30 cellular contexts compared by ENCODE assay signal in the genomic region with DNA sequence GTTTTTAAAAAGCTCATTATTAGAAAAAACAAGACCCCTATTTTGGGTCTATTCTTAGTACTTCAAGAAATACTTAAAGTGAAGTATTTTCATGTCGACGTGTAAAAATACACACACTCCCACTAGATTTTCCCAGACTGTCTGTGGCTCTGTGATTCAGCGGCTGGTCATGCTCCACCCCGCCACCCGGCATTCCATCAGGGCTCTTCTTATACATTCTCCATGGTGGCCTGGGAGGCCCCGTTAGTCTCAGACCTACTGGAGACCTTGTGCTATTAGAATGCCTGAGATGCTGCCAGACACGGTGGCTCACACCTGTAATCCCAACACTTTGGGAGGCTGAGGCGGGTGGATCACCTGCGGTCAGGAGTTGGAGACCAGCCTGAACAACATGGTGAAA. TPM values are rescaled to one million over a fixed set of nuclear protein-coding genes. Genes with fewer than 3 reads are reported as not detected.
DNase-seq lines count a peak whose midpoint lies in the region; ATAC-seq, FAIRE-seq and TF ChIP-seq lines count a peak whose summit lies in the region.
"Had no signal": no experiment of that assay in that cellular context is flagged by ENCODE, and none has a peak within 500 bp of the region (broad histone marks: within the 10 kb centered on the region; RNA-seq: fewer than 3 reads in every experiment).

No MANE protein-coding gene starts in this region.

- H3K4me1 ChIP-seq in astrocyte (ENCODE audit: insufficient read depth, low read length) = peaks cover 10% of the 10 kb centered on the region
- H3K4me1 ChIP-seq: colonic mucosa, heart left ventricle, SJCRH30, vagina had no signal

- H4K20me1 ChIP-seq in astrocyte (ENCODE audit: insufficient read depth, low read length) = no peaks in the 10 kb centered on the region

- H3K4me3 ChIP-seq in astrocyte (ENCODE audit: insufficient read depth, low read depth, low read length) = no peak overlapping the region
- H3K4me3 ChIP-seq: colonic mucosa, heart left ventricle, K562, MG63, SJCRH30, thoracic aorta, vagina had no signal

- H3K36me3 Mint-ChIP-seq in T-helper 2 cell treated with Interferon-gamma antibody and Interleukin-4, amounts not matched to agents 5 μg/mL and 100 μg/mL, for 36 hours (ENCODE audit: low read depth) = peaks cover 21% of the 10 kb centered on the region
- H3K36me3 Mint-ChIP-seq in astrocyte (ENCODE audit: low read depth, unreplicated experiment) = peaks cover 29% of the 10 kb centered on the region
- H3K36me3 Mint-ChIP-seq in activated CD8-positive, alpha-beta T cell treated with anti-CD3 and anti-CD28 coated beads, Interleukin-2, amount 10 ng/mL, durations not matched to agents 7 days and 5 days (ENCODE audit: low read depth) = peaks cover 10% of the 10 kb centered on the region

- no peak for FAIRE-seq in astrocyte (lab: Jason Lieb, UNC)
- FAIRE-seq in urothelium cell line (lab: Jason Lieb, UNC) = no peak
- no peak for FAIRE-seq in D721Med (lab: Jason Lieb, UNC)
- FAIRE-seq: bronchial epithelial cell, GM12892, H54, K562 had no signal

- CTCF ChIA-PET in activated CD8-positive, alpha-beta T cell treated with anti-CD3 and anti-CD28 coated beads, Interleukin-2, amount 10 ng/mL, durations not matched to agents 7 days and 5 days (lab: Charles Lee) = interaction anchor here (1.0 to 1.4 kb wide), 2 partner anchors 12 to 218 kb away, joined by 4 read pairs; no protein-coding TSS in a partner anchor

- no peaks in the 10 kb centered on the region for H3K27me3 ChIP-seq in astrocyte (ENCODE audit: insufficient read depth, low read length)
- H3K27me3 ChIP-seq: colonic mucosa, heart left ventricle, MG63, SJCRH30, vagina had no signal

- H3K79me2 ChIP-seq in astrocyte (ENCODE audit: insufficient read depth, low read length) = no peaks in the 10 kb centered on the region

- TF ChIP-seq CTCF in astrocyte (IDR thresholded peaks at IDR 0.05; ENCODE audit: insufficient read depth, low read depth, low read length) = no peak
- TF ChIP-seq CTCF in D721Med (IDR thresholded peaks at IDR 0.05; ENCODE audit: insufficient read depth, missing control alignments) = no peak

- peak overlapping the region; percentile 47 for H3K4me2 ChIP-seq in astrocyte (ENCODE audit: low read length)

- no peaks in the 10 kb centered on the region for H3K36me3 ChIP-seq in astrocyte (ENCODE audit: insufficient read depth, low read length)
- H3K36me3 ChIP-seq: colonic mucosa, MG63 had no signal

- H3K4me1 Mint-ChIP-seq in T-helper 2 cell treated with Interferon-gamma antibody and Interleukin-4, amounts not matched to agents 5 μg/mL and 100 μg/mL, for 36 hours (ENCODE audit: low read depth) = no peaks in the 10 kb centered on the region
- H3K4me1 Mint-ChIP-seq in astrocyte (ENCODE audit: low read depth, unreplicated experiment) = peaks cover 16% of the 10 kb centered on the region
- H3K4me1 Mint-ChIP-seq in activated CD8-positive, alpha-beta T cell treated with anti-CD3 and anti-CD28 coated beads, Interleukin-2, amount 10 ng/mL, durations not matched to agents 7 days and 5 days (ENCODE audit: low read depth) = no peaks in the 10 kb centered on the region
- H3K4me1 Mint-ChIP-seq: activated naive CD8-positive, alpha-beta T cell treated with anti-CD3 and anti-CD28 coated beads, Interleukin-2, amount 50 U/mL, for 24 hours had no signal

- no peaks in the 10 kb centered on the region for H3K27me3 Mint-ChIP-seq in T-helper 2 cell treated with Interferon-gamma antibody and Interleukin-4, amounts not matched to agents 5 μg/mL and 100 μg/mL, for 36 hours (ENCODE audit: low read depth)
- no peaks in the 10 kb centered on the region for H3K27me3 Mint-ChIP-seq in astrocyte (ENCODE audit: low read depth, unreplicated experiment)
- no peaks in the 10 kb centered on the region for H3K27me3 Mint-ChIP-seq in activated CD8-positive, alpha-beta T cell treated with anti-CD3 and anti-CD28 coated beads, Interleukin-2, amount 10 ng/mL, durations not matched to agents 7 days and 5 days (ENCODE audit: low read depth)
- H3K27me3 Mint-ChIP-seq: activated naive CD8-positive, alpha-beta T cell treated with anti-CD3 and anti-CD28 coated beads, Interleukin-2, amount 50 U/mL, for 24 hours; effector memory CD8-positive, alpha-beta T cell; stimulated activated naive CD8-positive, alpha-beta T cell treated with anti-CD3 and anti-CD28 coated beads, Interleukin-15, Interleukin-2, amounts not matched to agents 100 ng/mL and 50 ng/mL, for 24 hours had no signal

- no peak for ATAC-seq in activated CD8-positive, alpha-beta T cell treated with anti-CD3 and anti-CD28 coated beads, Interleukin-2, amount 10 ng/mL, durations not matched to agents 7 days and 5 days
- ATAC-seq: activated naive CD8-positive, alpha-beta T cell treated with anti-CD3 and anti-CD28 coated beads, Interleukin-2, amount 50 U/mL, for 24 hours; effector memory CD8-positive, alpha-beta T cell; heart left ventricle; K562 had no signal

- H3K27ac Mint-ChIP-seq in T-helper 2 cell treated with Interferon-gamma antibody and Interleukin-4, amounts not matched to agents 5 μg/mL and 100 μg/mL, for 36 hours = peak overlapping the region; percentile 31
- peak overlapping the region; percentile 99 for H3K27ac Mint-ChIP-seq in astrocyte (ENCODE audit: unreplicated experiment)
- no peak overlapping the region for H3K27ac Mint-ChIP-seq in activated CD8-positive, alpha-beta T cell treated with anti-CD3 and anti-CD28 coated beads, Interleukin-2, amount 10 ng/mL, durations not matched to agents 7 days and 5 days
- H3K27ac Mint-ChIP-seq: activated naive CD8-positive, alpha-beta T cell treated with anti-CD3 and anti-CD28 coated beads, Interleukin-2, amount 50 U/mL, for 24 hours; stimulated activated naive CD8-positive, alpha-beta T cell treated with anti-CD3 and anti-CD28 coated beads, Interleukin-15, Interleukin-2, amounts not matched to agents 100 ng/mL and 50 ng/mL, for 24 hours had no signal

- H3K9me3 Mint-ChIP-seq in T-helper 2 cell treated with Interferon-gamma antibody and Interleukin-4, amounts not matched to agents 5 μg/mL and 100 μg/mL, for 36 hours = no peaks in the 10 kb centered on the region
- peaks cover 3% of the 10 kb centered on the region for H3K9me3 Mint-ChIP-seq in astrocyte (ENCODE audit: unreplicated experiment)
- H3K9me3 Mint-ChIP-seq in activated CD8-positive, alpha-beta T cell treated with anti-CD3 and anti-CD28 coated beads, Interleukin-2, amount 10 ng/mL, durations not matched to agents 7 days and 5 days (ENCODE audit: insufficient read depth) = no peaks in the 10 kb centered on the region
- H3K9me3 Mint-ChIP-seq: activated naive CD8-positive, alpha-beta T cell treated with anti-CD3 and anti-CD28 coated beads, Interleukin-2, amount 50 U/mL, for 24 hours; effector memory CD8-positive, alpha-beta T cell; stimulated activated naive CD8-positive, alpha-beta T cell treated with anti-CD3 and anti-CD28 coated beads, Interleukin-15, Interleukin-2, amounts not matched to agents 100 ng/mL and 50 ng/mL, for 24 hours had no signal

- H3K9me3 ChIP-seq in astrocyte (ENCODE audit: insufficient read depth, low read depth, low read length) = no peaks in the 10 kb centered on the region
- H3K9me3 ChIP-seq: colonic mucosa, heart left ventricle, MG63, SJCRH30, thoracic aorta, vagina had no signal

- peak overlapping the region; percentile 88 for H3K27ac ChIP-seq in astrocyte (ENCODE audit: low read depth, low read length)
- H3K27ac ChIP-seq: 22Rv1, colonic mucosa, heart left ventricle, SJCRH30, thoracic aorta, vagina had no signal

- no peak for DNase-seq in T-helper 2 cell treated with Interferon-gamma antibody and Interleukin-4, amounts not matched to agents 5 μg/mL and 100 μg/mL, for 36 hours (ENCODE audit: low spot score)
- no peak for DNase-seq in T-helper 2 cell
- DNase-seq in astrocyte (ENCODE audit: low read depth) = peak; percentile 75
- peak; percentile 9 for DNase-seq in kidney tubule cell (ENCODE audit: low spot score)
- peak; percentile 83 for DNase-seq in urothelium cell line (ENCODE audit: low spot score)
- DNase-seq in NCI-H82 treated with DMSO at 0.1 percent for 48 hours (lab: John Stamatoyannopoulos, UW; ENCODE audit: unreplicated experiment) = no peak
- no peak for DNase-seq in D721Med (ENCODE audit: insufficient read length, low spot score)
- no peak for DNase-seq in activated CD8-positive, alpha-beta T cell treated with anti-CD3 and anti-CD28 coated beads, Interleukin-2, amount 10 ng/mL, durations not matched to agents 7 days and 5 days
- DNase-seq: activated CD4-positive, alpha-beta T cell treated with anti-CD3 and anti-CD28 coated beads for 1 hour; activated CD8-positive, alpha-beta memory T cell treated with anti-CD3 and anti-CD28 coated beads for 24 hours; activated gamma-delta T cell treated with Interleukin-2 at 50 U/mL for 16 hours; activated naive CD8-positive, alpha-beta T cell treated with anti-CD3 and anti-CD28 coated beads, Interleukin-2, amount 50 U/mL, for 24 hours; Calu3; colonic mucosa; DND-41; effector memory CD8-positive, alpha-beta T cell; foreskin fibroblast; heart left ventricle; MG63; NCI-H2029; NCI-H69; SJCRH30 had no signal

- POLR2A ChIA-PET in activated CD8-positive, alpha-beta T cell treated with anti-CD3 and anti-CD28 coated beads, Interleukin-2, amount 10 ng/mL, durations not matched to agents 7 days and 5 days (lab: Charles Lee) = no interaction called here

- H3K4me3 Mint-ChIP-seq in T-helper 2 cell treated with Interferon-gamma antibody and Interleukin-4, amounts not matched to agents 5 μg/mL and 100 μg/mL, for 36 hours = no peak overlapping the region
- H3K4me3 Mint-ChIP-seq in astrocyte (ENCODE audit: unreplicated experiment) = peak overlapping the region; percentile 40
- H3K4me3 Mint-ChIP-seq in activated CD8-positive, alpha-beta T cell treated with anti-CD3 and anti-CD28 coated beads, Interleukin-2, amount 10 ng/mL, durations not matched to agents 7 days and 5 days = no peak overlapping the region
- H3K4me3 Mint-ChIP-seq: activated naive CD8-positive, alpha-beta T cell treated with anti-CD3 and anti-CD28 coated beads, Interleukin-2, amount 50 U/mL, for 24 hours; effector memory CD8-positive, alpha-beta T cell; stimulated activated naive CD8-positive, alpha-beta T cell treated with anti-CD3 and anti-CD28 coated beads, Interleukin-15, Interleukin-2, amounts not matched to agents 100 ng/mL and 50 ng/mL, for 24 hours had no signal

- H3K9ac ChIP-seq in astrocyte (ENCODE audit: low read length) = peak overlapping the region; percentile 65

- no peak overlapping the region for H2AFZ ChIP-seq in astrocyte (ENCODE audit: low read depth, low read length)

RNA-seq across cellular contexts. Expression of gene TECPR1, which starts 13.1 kb away (rescaled TPM):
- 23.9 and 30.4 TPM in 2 replicates for total RNA-seq in astrocyte
- total RNA-seq in activated CD8-positive, alpha-beta T cell treated with anti-CD3 and anti-CD28 coated beads, Interleukin-2, amount 10 ng/mL, durations not matched to agents 7 days and 5 days = 10 to 100 TPM; 49.3 to 55.9 TPM

RNA-seq across cellular contexts. Expression of gene BHLHA15, which starts 27.7 kb away (rescaled TPM):
- 0.57 and 1.2 TPM in 2 replicates for total RNA-seq in astrocyte
- total RNA-seq in activated CD8-positive, alpha-beta T cell treated with anti-CD3 and anti-CD28 coated beads, Interleukin-2, amount 10 ng/mL, durations not matched to agents 7 days and 5 days = not detected
- total RNA-seq: SJCRH30, thoracic aorta, vagina had no signal

RNA-seq across cellular contexts. Expression of gene BRI3, which starts 42.5 kb away (rescaled TPM):
- total RNA-seq in astrocyte = 182 and 195 TPM in 2 replicates
- total RNA-seq in activated CD8-positive, alpha-beta T cell treated with anti-CD3 and anti-CD28 coated beads, Interleukin-2, amount 10 ng/mL, durations not matched to agents 7 days and 5 days = 10 to 100 TPM; 35.0 to 35.5 TPM

Comparison
In these comparisons a context has a peak if more than half of its experiments do, and no peak if none do; other contexts are left out.
1. DNase-seq: peak in astrocyte (single experiment), kidney tubule cell (single experiment) and urothelium cell line (single experiment); none in T-helper 2 cell treated with Interferon-gamma antibody and Interleukin-4, amounts not matched to agents 5 μg/mL and 100 μg/mL, for 36 hours (single experiment), T-helper 2 cell (0 of 5), NCI-H82 treated with DMSO at 0.1 percent for 48 hours (single experiment), D721Med (single experiment) and activated CD8-positive, alpha-beta T cell treated with anti-CD3 and anti-CD28 coated beads, Interleukin-2, amount 10 ng/mL, durations not matched to agents 7 days and 5 days (single experiment).